Comparison of ENCODE assay signal across 12 cellular contexts in the genomic region with DNA sequence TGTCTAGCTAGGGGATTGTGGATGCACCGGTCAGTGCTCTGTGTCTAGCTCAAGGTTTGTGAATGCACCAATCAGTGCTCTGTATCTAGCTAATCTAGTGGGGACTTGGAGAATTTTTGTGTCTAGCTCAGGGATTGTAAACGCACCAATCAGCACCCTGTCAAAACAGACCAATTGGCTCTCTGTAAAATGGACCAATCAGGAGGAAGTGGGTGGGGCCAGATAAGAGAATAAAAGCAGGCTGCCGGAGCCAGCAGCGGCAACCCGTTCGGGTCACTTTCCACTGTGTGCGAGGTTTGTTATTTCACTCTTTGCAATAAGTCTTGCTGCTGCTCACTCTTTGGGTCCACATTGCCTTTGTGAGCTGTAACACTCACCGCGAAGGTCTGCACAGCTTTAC. TPM values are rescaled to one million over a fixed set of nuclear protein-coding genes. Genes with fewer than 3 reads are reported as not detected.
"Had no signal": no experiment of that assay in that cellular context is flagged by ENCODE, and none has a peak within 500 bp of the region (broad histone marks: within the 10 kb centered on the region; RNA-seq: fewer than 3 reads in every experiment).

No MANE protein-coding gene starts in this region.

RNA-seq across cellular contexts. Expression of a gene that starts 21.0 kb away (rescaled TPM):
- total RNA-seq: activated B cell treated with CpG ODN at 0.5 μM for 24 hours; activated CD4-positive, alpha-beta memory T cell treated with anti-CD3 and anti-CD28 coated beads for 36 hours; activated CD4-positive, alpha-beta memory T cell treated with anti-CD3 and anti-CD28 coated beads, Interleukin-2, amount 10 ng/mL, durations not matched to agents 7 days and 5 days; activated CD4-positive, alpha-beta T cell treated with anti-CD3 and anti-CD28 coated beads, Interleukin-2, amount 10 ng/mL, durations not matched to agents 24 days and 14 days; activated CD4-positive, alpha-beta T cell treated with anti-CD3 and anti-CD28 coated beads, Interleukin-2, amount 10 ng/mL, durations not matched to agents 7 days and 5 days; activated CD8-positive, alpha-beta memory T cell treated with anti-CD3 and anti-CD28 coated beads for 36 hours; activated CD8-positive, alpha-beta memory T cell treated with anti-CD3 and anti-CD28 coated beads, Interleukin-2, amount 10 ng/mL, durations not matched to agents 7 days and 5 days; activated CD8-positive, alpha-beta T cell treated with anti-CD3 and anti-CD28 coated beads, Interleukin-2, amount 10 ng/mL, durations not matched to agents 7 days and 5 days; T-cell; T-helper 1 cell treated with Interleukin-12 subunit alpha and Interleukin-12 subunit beta and Interleukin-4 antibody, amounts not matched to agents 30 ng/mL and 1 ng/mL, for 36 hours; T-helper 17 cell; T-helper 2 cell treated with Interferon-gamma antibody and Interleukin-4, amounts not matched to agents 100 ng/mL and 5 ng/mL, for 36 hours had no signal
